13 cellular contexts compared by ENCODE assay signal in the genomic region with DNA sequence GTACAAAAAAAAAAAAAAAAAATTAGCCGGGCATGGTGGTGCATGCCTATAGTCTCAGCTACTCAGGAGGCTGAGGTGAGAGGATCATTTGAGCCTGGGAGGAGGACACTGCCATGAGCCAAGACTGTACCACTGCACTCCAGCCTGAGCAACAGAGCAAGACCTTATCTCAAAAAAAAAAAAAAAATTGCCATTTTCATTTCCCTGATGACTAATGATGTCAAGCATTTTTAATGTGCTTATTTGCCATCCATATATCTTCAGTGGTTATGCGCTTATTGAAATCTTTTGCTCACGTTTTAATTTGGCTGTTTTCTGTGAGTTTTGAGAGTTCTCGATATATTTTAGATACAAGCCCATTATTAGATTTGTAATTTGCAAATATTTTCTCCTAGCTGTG.
"Had no signal": no experiment of that assay in that cellular context is flagged by ENCODE, and none has a peak within 500 bp of the region (broad histone marks: within the 10 kb centered on the region; RNA-seq: fewer than 3 reads in every experiment).

No MANE protein-coding gene starts in this region.

- H3K27ac ChIP-seq: coronary artery, heart left ventricle, stomach had no signal

- DNase-seq: activated CD4-positive, alpha-beta T cell treated with anti-CD3 and anti-CD28 coated beads, Interleukin-2, amount 50 U/mL, for 48 hours; activated CD4-positive, CD25-positive, alpha-beta regulatory T cell treated with anti-CD3 and anti-CD28 coated beads, Interleukin-2, amount 50 U/mL, for 72 hours; activated CD8-positive, alpha-beta memory T cell treated with anti-CD3 and anti-CD28 coated beads, Interleukin-2, amount 10 ng/mL, durations not matched to agents 7 days and 5 days; activated gamma-delta T cell; activated T-cell treated with anti-CD3 and anti-CD28 coated beads, Interleukin-2, amount 50 U/mL, for 24 hours; anterior cingulate cortex; effector CD8-positive, alpha-beta T cell; heart left ventricle; nephron progenitor cell; stimulated activated CD4-positive, alpha-beta T cell treated with anti-CD3 and anti-CD28 coated beads, Interleukin-15, amount 100 ng/mL, for 24 hours; stimulated activated CD4-positive, alpha-beta T cell treated with anti-CD3 and anti-CD28 coated beads, Interleukin-4, amount 100 ng/mL, for 4 hours; stomach had no signal

- H3K27me3 ChIP-seq: heart left ventricle, stomach had no signal

- ATAC-seq: activated CD8-positive, alpha-beta memory T cell treated with anti-CD3 and anti-CD28 coated beads, Interleukin-2, amount 10 ng/mL, durations not matched to agents 7 days and 5 days; heart left ventricle had no signal

- H3K4me1 ChIP-seq: heart left ventricle, stomach had no signal

- H3K4me3 ChIP-seq: coronary artery, heart left ventricle, stomach had no signal

- H3K36me3 ChIP-seq: heart left ventricle, stomach had no signal

- H3K9me3 ChIP-seq: heart left ventricle, stomach had no signal
